ENCODE assay signal across 9 cellular contexts in genomic region chr11:2138436-2139117, GRCh38. TPM values are rescaled to one million over a fixed set of nuclear protein-coding genes. Genes with fewer than 3 reads are reported as not detected.
DNase-seq lines count a peak whose midpoint lies in the region; ATAC-seq and TF ChIP-seq lines count a peak whose summit lies in the region.
"Had no signal": no experiment of that assay in that cellular context is flagged by ENCODE, and none has a peak within 500 bp of the region (broad histone marks: within the 10 kb centered on the region; RNA-seq: fewer than 3 reads in every experiment).

No MANE protein-coding gene starts in this region.

- TF ChIP-seq EP300 in suprapubic skin (IDR thresholded peaks at IDR 0.05), result no peak

- peak overlapping the region; percentile 46 for H3K4me3 ChIP-seq in suprapubic skin
- H3K4me3 ChIP-seq in body of pancreas, result no peak overlapping the region
- H3K4me3 ChIP-seq: BLaER1 treated with 17β-estradiol and CSF1 and Interleukin-3, amounts not matched to agents 10 nM and 100 nM had no signal

- TF ChIP-seq CTCF in suprapubic skin (IDR thresholded peaks at IDR 0.05) (no peak), body of pancreas (IDR thresholded peaks at IDR 0.05) (no peak)

- no peak for DNase-seq in activated CD4-positive, alpha-beta T cell treated with anti-CD3 and anti-CD28 coated beads, Interleukin-2, amount 10 ng/mL, durations not matched to agents 24 days and 14 days
- DNase-seq in activated CD4-positive, alpha-beta T cell treated with anti-CD3 and anti-CD28 coated beads, Interleukin-2, amount 50 U/mL, for 1 hour, result no peak
- DNase-seq in activated naive CD8-positive, alpha-beta T cell treated with anti-CD3 and anti-CD28 coated beads, Interleukin-2, amount 50 U/mL, for 24 hours, result no peak
- DNase-seq in iris pigment epithelial cell (ENCODE audit: low read depth) (peak; percentile 37), suprapubic skin (ENCODE audit: low spot score in 2 of 2) (no peak), body of pancreas (no peak)
- no peak for DNase-seq in activated CD4-positive, CD25-positive, alpha-beta regulatory T cell (lab: John Stamatoyannopoulos, UW)
- DNase-seq in stimulated activated CD4-positive, alpha-beta T cell treated with anti-CD3 and anti-CD28 coated beads, Interleukin-12 subunit alpha, Interleukin-12 subunit beta, amount 100 ng/mL, for 4 hours, result no peak

- no peaks in the 10 kb centered on the region for H3K36me3 Mint-ChIP-seq in activated CD4-positive, alpha-beta T cell treated with anti-CD3 and anti-CD28 coated beads, Interleukin-2, amount 10 ng/mL, durations not matched to agents 24 days and 14 days (ENCODE audit: low read depth)
- no peaks in the 10 kb centered on the region for H3K36me3 Mint-ChIP-seq in activated naive CD8-positive, alpha-beta T cell treated with anti-CD3 and anti-CD28 coated beads, Interleukin-2, amount 50 U/mL, for 24 hours (ENCODE audit: low read depth)

- peak overlapping the region; percentile 51 for H3K4me3 Mint-ChIP-seq in activated CD4-positive, alpha-beta T cell treated with anti-CD3 and anti-CD28 coated beads, Interleukin-2, amount 10 ng/mL, durations not matched to agents 24 days and 14 days
- peak overlapping the region; percentile 34 for H3K4me3 Mint-ChIP-seq in activated naive CD8-positive, alpha-beta T cell treated with anti-CD3 and anti-CD28 coated beads, Interleukin-2, amount 50 U/mL, for 24 hours

- TF ChIP-seq POLR2A in suprapubic skin (IDR thresholded peaks at IDR 0.05) (no peak), body of pancreas (IDR thresholded peaks at IDR 0.05) (no peak)

- peaks cover 62% of the 10 kb centered on the region for H3K27me3 Mint-ChIP-seq in activated CD4-positive, alpha-beta T cell treated with anti-CD3 and anti-CD28 coated beads, Interleukin-2, amount 10 ng/mL, durations not matched to agents 24 days and 14 days
- H3K27me3 Mint-ChIP-seq in activated naive CD8-positive, alpha-beta T cell treated with anti-CD3 and anti-CD28 coated beads, Interleukin-2, amount 50 U/mL, for 24 hours, result peaks cover 62% of the 10 kb centered on the region

- intact Hi-C loops in activated CD4-positive, alpha-beta T cell treated with anti-CD3 and anti-CD28 coated beads, Interleukin-2, amount 10 ng/mL, durations not matched to agents 24 days and 14 days (cut with micrococcal nuclease), result no loop called here
- intact Hi-C loops in body of pancreas (cut with DNase I), result no loop called here

- H3K27me3 ChIP-seq in suprapubic skin (peaks cover 100% of the 10 kb centered on the region), body of pancreas (peaks cover 0 to 30% of the 10 kb centered on the region in 2 donors)

- H3K9me3 ChIP-seq in suprapubic skin (no peaks in the 10 kb centered on the region), body of pancreas (no peaks in the 10 kb centered on the region)

- H3K9me3 Mint-ChIP-seq in activated CD4-positive, alpha-beta T cell treated with anti-CD3 and anti-CD28 coated beads, Interleukin-2, amount 10 ng/mL, durations not matched to agents 24 days and 14 days, result no peaks in the 10 kb centered on the region
- H3K9me3 Mint-ChIP-seq in activated naive CD8-positive, alpha-beta T cell treated with anti-CD3 and anti-CD28 coated beads, Interleukin-2, amount 50 U/mL, for 24 hours, result no peaks in the 10 kb centered on the region

- H3K4me1 ChIP-seq in suprapubic skin (peaks cover 45% of the 10 kb centered on the region), body of pancreas (peaks cover 23% of the 10 kb centered on the region)

- no peak for ATAC-seq in activated naive CD8-positive, alpha-beta T cell treated with anti-CD3 and anti-CD28 coated beads, Interleukin-2, amount 50 U/mL, for 24 hours
- ATAC-seq in body of pancreas, result no peak

- 2% methylated on average over 26 of the region's 67 CpGs for WGBS in suprapubic skin
- 1 to 2% methylated on average over 32 to 56 of the region's 67 CpGs for WGBS in body of pancreas, 2 donors

- H3K27ac ChIP-seq in suprapubic skin (no peak overlapping the region), body of pancreas (no peak overlapping the region)
- H3K27ac ChIP-seq: BLaER1 treated with 17β-estradiol and CSF1 and Interleukin-3, amounts not matched to agents 10 nM and 100 nM had no signal

- H3K27ac Mint-ChIP-seq in activated CD4-positive, alpha-beta T cell treated with anti-CD3 and anti-CD28 coated beads, Interleukin-2, amount 10 ng/mL, durations not matched to agents 24 days and 14 days, result peak overlapping the region; percentile 69
- no peak overlapping the region for H3K27ac Mint-ChIP-seq in activated naive CD8-positive, alpha-beta T cell treated with anti-CD3 and anti-CD28 coated beads, Interleukin-2, amount 50 U/mL, for 24 hours

- peaks cover 12% of the 10 kb centered on the region for H3K4me1 Mint-ChIP-seq in activated CD4-positive, alpha-beta T cell treated with anti-CD3 and anti-CD28 coated beads, Interleukin-2, amount 10 ng/mL, durations not matched to agents 24 days and 14 days
- H3K4me1 Mint-ChIP-seq in activated naive CD8-positive, alpha-beta T cell treated with anti-CD3 and anti-CD28 coated beads, Interleukin-2, amount 50 U/mL, for 24 hours, result peaks cover 29% of the 10 kb centered on the region

- no peaks in the 10 kb centered on the region for H3K36me3 ChIP-seq in suprapubic skin
- H3K36me3 ChIP-seq in body of pancreas (replicated peaks in 1 of 2; ENCODE audit: insufficient read depth in 1 of 2, low read depth in 2 of 2), result no peaks in the 10 kb centered on the region
- H3K36me3 ChIP-seq: BLaER1 treated with 17β-estradiol and CSF1 and Interleukin-3, amounts not matched to agents 10 nM and 100 nM had no signal

RNA-seq across cellular contexts. Expression of gene IGF2, which starts 0.6 kb away (rescaled TPM):
- total RNA-seq in activated CD4-positive, alpha-beta T cell treated with anti-CD3 and anti-CD28 coated beads, Interleukin-2, amount 10 ng/mL, durations not matched to agents 24 days and 14 days, result 0.45 and 1.1 TPM in 2 replicates
- 1 to 10 TPM; 3.2 to 9.7 (median 5.6) TPM for total RNA-seq in suprapubic skin
- total RNA-seq in body of pancreas, result 10 to 100 TPM; 10.6 to 84.0 TPM

RNA-seq across cellular contexts. Expression of gene INS, which starts 22.4 kb away (rescaled TPM):
- total RNA-seq in activated CD4-positive, alpha-beta T cell treated with anti-CD3 and anti-CD28 coated beads, Interleukin-2, amount 10 ng/mL, durations not matched to agents 24 days and 14 days, result not detected in 2 replicates
- total RNA-seq in suprapubic skin, result not detected
- over 10,000 TPM in 1 of 2 donors, 1,000 to 10,000 TPM in 1; 1,947 to 16,276 TPM for total RNA-seq in body of pancreas

RNA-seq across cellular contexts. Expression of gene TH, which starts 33.0 kb away (rescaled TPM):
- not detected in 2 replicates for total RNA-seq in activated CD4-positive, alpha-beta T cell treated with anti-CD3 and anti-CD28 coated beads, Interleukin-2, amount 10 ng/mL, durations not matched to agents 24 days and 14 days
- total RNA-seq in suprapubic skin (1 to 10 TPM in 1 of 4 donors, under 1 TPM in 1, not detected in 2; 0.34 to 1.0 TPM), body of pancreas (under 1 TPM in 1 of 2 donors, not detected in 1; 0.66 TPM)

Comparison
In these comparisons a context has a peak if more than half of its experiments do, and no peak if none do; other contexts are left out.
1. RNA of gene INS, which starts 22.4 kb away (total RNA-seq): 1,947 to 16,276 TPM in body of pancreas; not detected in activated CD4-positive, alpha-beta T cell treated with anti-CD3 and anti-CD28 coated beads, Interleukin-2, amount 10 ng/mL, durations not matched to agents 24 days and 14 days and not detected in suprapubic skin; every median in the first group is over 1,000 times any median in the second.